In the genomic region with DNA sequence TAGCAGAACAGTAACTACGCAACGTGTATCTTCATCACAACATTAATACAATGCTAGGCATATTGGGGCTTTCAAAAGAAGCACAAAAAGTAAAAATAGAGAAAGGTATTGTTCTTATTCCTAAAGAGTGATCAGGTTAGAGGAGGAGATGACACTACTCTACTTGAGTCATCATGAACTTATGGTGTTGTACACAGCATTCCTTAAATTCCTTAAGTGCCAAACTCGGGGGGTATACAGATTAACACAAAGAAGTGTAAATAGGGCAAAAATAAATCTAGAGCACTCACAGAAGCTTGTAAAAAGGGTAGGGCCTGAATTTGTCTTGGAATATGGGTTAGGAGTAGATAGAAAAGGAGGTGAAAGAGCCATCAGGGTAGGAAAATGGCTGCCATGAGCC, we compare ENCODE assay signal across 21 cellular contexts.
"Had no signal": no experiment of that assay in that cellular context is flagged by ENCODE, and none has a peak within 500 bp of the region (broad histone marks: within the 10 kb centered on the region; RNA-seq: fewer than 3 reads in every experiment).

No MANE protein-coding gene starts in this region.

- H3K36me3 ChIP-seq: brain microvascular endothelial cell, lower lobe of right lung, prostate gland, right lobe of liver, spleen, stomach, thoracic aorta had no signal

- H3K4me1 ChIP-seq: lower lobe of right lung, prostate gland, right lobe of liver, spleen, stomach had no signal

- H3K9me3 ChIP-seq: lower lobe of right lung, prostate gland, right lobe of liver, thoracic aorta had no signal

- H3K27me3 ChIP-seq: brain microvascular endothelial cell, right lobe of liver, stomach had no signal

- DNase-seq: activated CD4-positive, alpha-beta T cell treated with anti-CD3 and anti-CD28 coated beads for 4 hours; activated CD8-positive, alpha-beta T cell treated with anti-CD3 and anti-CD28 coated beads for 36 hours; activated gamma-delta T cell treated with Interleukin-2 at 50 U/mL for 16 hours; activated T-cell treated with anti-CD3 and anti-CD28 coated beads, Interleukin-2, amount 50 U/mL, for 48 hours; amniotic stem cell; brain microvascular endothelial cell; effector CD4-positive, alpha-beta T cell; foreskin fibroblast; glutamatergic neuron; immature natural killer cell; left colon; lower lobe of right lung; midbrain; right lobe of liver; spleen; stimulated activated CD4-positive, alpha-beta T cell treated with anti-CD3 and anti-CD28 coated beads, Interleukin-1b, Interleukin-23, amount 100 ng/mL, for 48 hours; stomach; T-helper 1 cell had no signal

- H3K27ac ChIP-seq: brain microvascular endothelial cell, coronary artery, lower lobe of right lung, prostate gland, right lobe of liver, spleen, stomach, thoracic aorta had no signal

- H3K4me3 ChIP-seq: coronary artery, lower lobe of right lung, prostate gland, right lobe of liver, spleen, stomach, thoracic aorta had no signal
